23 cellular contexts compared by ENCODE assay signal in genomic region chr10:78309536-78310237, GRCh38.
DNase-seq lines count a peak whose midpoint lies in the region; ATAC-seq and TF ChIP-seq lines count a peak whose summit lies in the region.
"Had no signal": no experiment of that assay in that cellular context is flagged by ENCODE, and none has a peak within 500 bp of the region (broad histone marks: within the 10 kb centered on the region; RNA-seq: fewer than 3 reads in every experiment).

No MANE protein-coding gene starts in this region.

- peak overlapping the region; percentile 31 for H2AK5ac ChIP-seq in trophoblast cell (ENCODE audit: low read length)

- H2BK12ac ChIP-seq in trophoblast cell (ENCODE audit: low read length), result peak overlapping the region; percentile 24

- H3K79me2 ChIP-seq in trophoblast cell (ENCODE audit: control insufficient read depth, insufficient read depth, low read length, poor library complexity), result peaks cover 9% of the 10 kb centered on the region

- H3K9me3 ChIP-seq in trophoblast cell (ENCODE audit: insufficient read depth, low read depth, low read length), result no peaks in the 10 kb centered on the region
- H3K9me3 ChIP-seq: BLaER1, SJSA1 had no signal

- H3K79me1 ChIP-seq in trophoblast cell (ENCODE audit: low read length), result peaks cover 29% of the 10 kb centered on the region

- H3K27ac ChIP-seq in coronary artery (no peak overlapping the region), trophoblast cell (ENCODE audit: low read depth, low read length) (no peak overlapping the region)
- H3K27ac ChIP-seq: BLaER1, SJSA1 had no signal

- 100% methylated on average over 1 of the region's 15 CpGs for WGBS in trophoblast cell (ENCODE audit: extremely low coverage, insufficient coverage, insufficient read length)

- H3K4me3 ChIP-seq in coronary artery (no peak overlapping the region), trophoblast cell (ENCODE audit: low read depth, low read length) (no peak overlapping the region)
- H3K4me3 ChIP-seq: BLaER1, SJSA1 had no signal

- no peak overlapping the region for H4K12ac ChIP-seq in trophoblast cell (ENCODE audit: low read depth, low read length)

- H3K4me2 ChIP-seq in trophoblast cell (ENCODE audit: low read length), result no peak overlapping the region
- H3K4me2 ChIP-seq: BLaER1 had no signal

- no peak for ATAC-seq in GM21737 (IDR thresholded peaks at IDR 0.05; ENCODE audit: unreplicated experiment)
- ATAC-seq in effector memory CD8-positive, alpha-beta T cell (replicated peaks), result no peak
- ATAC-seq: PC-3 had no signal

- H4K8ac ChIP-seq in trophoblast cell (ENCODE audit: low read depth, low read length), result no peak overlapping the region

- H3K27me3 ChIP-seq in trophoblast cell (ENCODE audit: insufficient read depth, low read length), result no peaks in the 10 kb centered on the region
- H3K27me3 ChIP-seq: BLaER1, SJSA1 had no signal

- H3K4ac ChIP-seq in trophoblast cell (ENCODE audit: low read depth, low read length), result no peak overlapping the region

- H3K27me3 Mint-ChIP-seq in effector memory CD8-positive, alpha-beta T cell, result peaks cover 0 to 7% of the 10 kb centered on the region in 2 donors

- peaks cover 6 to 15% of the 10 kb centered on the region in 2 experiments for H3K4me1 ChIP-seq in trophoblast cell (ENCODE audit: control insufficient read depth in 1 of 2, insufficient read depth in 2 of 2, low read length in 2 of 2)
- H3K4me1 ChIP-seq: BLaER1 had no signal

- no peak overlapping the region for H2AFZ ChIP-seq in trophoblast cell (ENCODE audit: insufficient read depth, low read length, poor library complexity)

- H3K23ac ChIP-seq in trophoblast cell (ENCODE audit: low read length), result no peak overlapping the region

- no peak for TF ChIP-seq CTCF in coronary artery (IDR thresholded peaks at IDR 0.05)

- H3K36me3 ChIP-seq in trophoblast cell (ENCODE audit: control insufficient read depth in 1 of 2, insufficient read depth in 2 of 2, low read length in 2 of 2), result no peaks in the 10 kb centered on the region
- H3K36me3 ChIP-seq: BLaER1, SJSA1 had no signal

- H3K4me3 Mint-ChIP-seq in effector memory CD8-positive, alpha-beta T cell, result no peak overlapping the region
- H3K4me3 Mint-ChIP-seq: CD4-positive, CD25-positive, alpha-beta regulatory T cell had no signal

- no peaks in the 10 kb centered on the region for H3K36me3 Mint-ChIP-seq in effector memory CD8-positive, alpha-beta T cell (ENCODE audit: insufficient read depth)
- H3K36me3 Mint-ChIP-seq: CD4-positive, CD25-positive, alpha-beta regulatory T cell had no signal

- no peak overlapping the region for H3K27ac Mint-ChIP-seq in effector memory CD8-positive, alpha-beta T cell
- H3K27ac Mint-ChIP-seq: CD4-positive, CD25-positive, alpha-beta regulatory T cell had no signal

- no peak overlapping the region for H2BK120ac ChIP-seq in trophoblast cell (ENCODE audit: insufficient read depth, low read length, poor library complexity)

- H3K18ac ChIP-seq in trophoblast cell (ENCODE audit: low read length), result no peak overlapping the region

- no peaks in the 10 kb centered on the region for H3K9me3 Mint-ChIP-seq in effector memory CD8-positive, alpha-beta T cell

- H3K9ac ChIP-seq in trophoblast cell (ENCODE audit: low read length), result no peak overlapping the region
- H3K9ac ChIP-seq: BLaER1 had no signal

- H3K14ac ChIP-seq in trophoblast cell (ENCODE audit: low read length), result no peak overlapping the region

- H3K4me1 Mint-ChIP-seq in effector memory CD8-positive, alpha-beta T cell (ENCODE audit: low read depth in 2 of 2), result no peaks in the 10 kb centered on the region
- H3K4me1 Mint-ChIP-seq: CD4-positive, CD25-positive, alpha-beta regulatory T cell had no signal

- peak overlapping the region; percentile 9 for H4K91ac ChIP-seq in trophoblast cell (ENCODE audit: low read depth, low read length)

- peak; percentile 1 for DNase-seq in stimulated activated CD4-positive, alpha-beta T cell treated with anti-CD3 and anti-CD28 coated beads, Interleukin-4, amount 100 ng/mL, for 24 hours
- no peak for DNase-seq in stimulated activated CD4-positive, alpha-beta T cell treated with anti-CD3 and anti-CD28 coated beads, Interleukin-1b, Interleukin-23, amount 100 ng/mL, for 48 hours
- DNase-seq in coronary artery (ENCODE audit: low spot score) (peak; percentile 28), trophoblast cell (no peak), NCI-H1436 (lab: John Stamatoyannopoulos, UW) (no peak)
- no peak for DNase-seq in activated naive CD4-positive, alpha-beta T cell (lab: John Stamatoyannopoulos, UW)
- no peak for DNase-seq in effector memory CD8-positive, alpha-beta T cell
- DNase-seq: CD4-positive, CD25-positive, alpha-beta regulatory T cell; DMS153; DND-41; KBM-7; MV-4-11; NCI-H1105; NCI-H146; NCI-H1930; NCI-H446; NCI-H524 treated with DMSO at 0.1 percent for 48 hours; NCI-H82; NK-92 treated with Interleukin-12 subunit alpha and Interleukin-12 subunit beta, amount 100 ng/mL, for 24 hours; PC-3 had no signal

- no peak overlapping the region for H2BK5ac ChIP-seq in trophoblast cell (ENCODE audit: low read depth, low read length, poor library complexity)

Comparison
In these comparisons a context has a peak if more than half of its experiments do, and no peak if none do; other contexts are left out.
1. DNase-seq: peak in stimulated activated CD4-positive, alpha-beta T cell treated with anti-CD3 and anti-CD28 coated beads, Interleukin-4, amount 100 ng/mL, for 24 hours (single experiment) and coronary artery (single experiment); none in stimulated activated CD4-positive, alpha-beta T cell treated with anti-CD3 and anti-CD28 coated beads, Interleukin-1b, Interleukin-23, amount 100 ng/mL, for 48 hours (single experiment), trophoblast cell (0 of 2), activated naive CD4-positive, alpha-beta T cell (0 of 4), NCI-H1436 (single experiment) and effector memory CD8-positive, alpha-beta T cell (0 of 3).